In genomic region chr7:115116773-115117715, GRCh38 we compare ENCODE assay signal across 17 cellular contexts.
DNase-seq lines count a peak whose midpoint lies in the region; ATAC-seq, FAIRE-seq and TF ChIP-seq lines count a peak whose summit lies in the region.
"Had no signal": no experiment of that assay in that cellular context is flagged by ENCODE, and none has a peak within 500 bp of the region (broad histone marks: within the 10 kb centered on the region; RNA-seq: fewer than 3 reads in every experiment).

No MANE protein-coding gene starts in this region.

- no peak for DNase-seq in NCI-H187 (lab: John Stamatoyannopoulos, UW)
- no peak for DNase-seq in CD4-positive, alpha-beta T cell
- DNase-seq in DMS114 treated with DMSO at 0.1 percent for 48 hours (lab: John Stamatoyannopoulos, UW; ENCODE audit: unreplicated experiment), result no peak
- DNase-seq: activated CD4-positive, alpha-beta T cell treated with anti-CD3 and anti-CD28 coated beads for 4 hours; activated naive CD4-positive, alpha-beta T cell; anterior cingulate cortex; CD4-positive, CD25-positive, alpha-beta regulatory T cell; EL; lower lobe of right lung; PC-3 had no signal

- peak; percentile 72 for ATAC-seq in GM19395 (IDR thresholded peaks at IDR 0.05; ENCODE audit: unreplicated experiment)
- peak; percentile 53 for ATAC-seq in HG03558 (IDR thresholded peaks at IDR 0.05; ENCODE audit: extremely low read depth, unreplicated experiment)
- no peak for ATAC-seq in CD4-positive, alpha-beta T cell (ENCODE audit: poor library complexity)
- no peak; the same call in 2 of the 3 replicates for ATAC-seq in SK-N-SH treated with all-trans-retinoic acid at 6 μM for 48 hours
- ATAC-seq: PC-3 had no signal

- 0 out of 2 replicates have a peak overlapping the region, but pooled peaks have one; percentile 5 for H3K27ac ChIP-seq in 22Rv1
- no peak overlapping the region for H3K27ac ChIP-seq in CD4-positive, alpha-beta T cell (ENCODE audit: low read depth, low read length)
- H3K27ac ChIP-seq: lower lobe of right lung, prostate gland had no signal

- TF ChIP-seq CTCF in 22Rv1 (IDR thresholded peaks at IDR 0.05), result peak; percentile 11; the same call in 1 of the 2 replicates
- TF ChIP-seq CTCF in CD4-positive, alpha-beta T cell (IDR thresholded peaks at IDR 0.05), result no peak

- no peaks in the 10 kb centered on the region for H3K9me3 ChIP-seq in CD4-positive, alpha-beta T cell (ENCODE audit: control insufficient read depth, low read length)
- H3K9me3 ChIP-seq: lower lobe of right lung, prostate gland had no signal

- H3K27me3 ChIP-seq in CD4-positive, alpha-beta T cell (ENCODE audit: control insufficient read depth, insufficient read depth, low read length), result no peaks in the 10 kb centered on the region

- CTCF ChIA-PET in CD4-positive, alpha-beta T cell (lab: Charles Lee), result no interaction called here

- no peak overlapping the region for H3K4me3 Mint-ChIP-seq in CD4-positive, alpha-beta T cell
- H3K4me3 Mint-ChIP-seq: CD4-positive, CD25-positive, alpha-beta regulatory T cell; stimulated activated naive CD8-positive, alpha-beta T cell treated with anti-CD3 and anti-CD28 coated beads, Interleukin-15, Interleukin-2, amounts not matched to agents 100 ng/mL and 50 ng/mL, for 24 hours had no signal

- no peaks in the 10 kb centered on the region for H3K27me3 Mint-ChIP-seq in CD4-positive, alpha-beta T cell
- H3K27me3 Mint-ChIP-seq: stimulated activated naive CD8-positive, alpha-beta T cell treated with anti-CD3 and anti-CD28 coated beads, Interleukin-15, Interleukin-2, amounts not matched to agents 100 ng/mL and 50 ng/mL, for 24 hours had no signal

- POLR2A ChIA-PET in CD4-positive, alpha-beta T cell (lab: Charles Lee), result no interaction called here

- H3K4me1 Mint-ChIP-seq in CD4-positive, alpha-beta T cell (ENCODE audit: low read depth), result peaks cover under 1% of the 10 kb centered on the region

- H3K9me3 Mint-ChIP-seq in CD4-positive, alpha-beta T cell, result no peaks in the 10 kb centered on the region
- H3K9me3 Mint-ChIP-seq: CD4-positive, CD25-positive, alpha-beta regulatory T cell; stimulated activated naive CD8-positive, alpha-beta T cell treated with anti-CD3 and anti-CD28 coated beads, Interleukin-15, Interleukin-2, amounts not matched to agents 100 ng/mL and 50 ng/mL, for 24 hours had no signal

- H3K36me3 Mint-ChIP-seq in CD4-positive, alpha-beta T cell (ENCODE audit: low read depth), result no peaks in the 10 kb centered on the region
- H3K36me3 Mint-ChIP-seq: CD4-positive, CD25-positive, alpha-beta regulatory T cell had no signal

- intact Hi-C loops in CD4-positive, alpha-beta T cell (cut with DNase I, micrococcal nuclease), result no loop called here

- no peak overlapping the region for H3K27ac Mint-ChIP-seq in CD4-positive, alpha-beta T cell
- H3K27ac Mint-ChIP-seq: CD4-positive, CD25-positive, alpha-beta regulatory T cell; stimulated activated naive CD8-positive, alpha-beta T cell treated with anti-CD3 and anti-CD28 coated beads, Interleukin-15, Interleukin-2, amounts not matched to agents 100 ng/mL and 50 ng/mL, for 24 hours had no signal

- FAIRE-seq in islet of Langerhans (lab: Jason Lieb, UNC), result peak; percentile 68

TF ChIP-seq in SK-N-SH treated with all-trans-retinoic acid at 6 μM for 48 hours, 23 proteins besides CTCF, POLR2A, EP300 and RAD21:
- TF ChIP-seq ESRRG (CRISPR knock-in tag; IDR thresholded peaks at IDR 0.05), result no peak
- no peak for TF ChIP-seq ARNTL (CRISPR knock-in tag; IDR thresholded peaks at IDR 0.05; ENCODE audit: borderline replicate concordance, low read depth)
- no peak for TF ChIP-seq ISL1 (CRISPR knock-in tag; IDR thresholded peaks at IDR 0.05)
- TF ChIP-seq GLIS3 (CRISPR knock-in tag; IDR thresholded peaks at IDR 0.05), result no peak
- no peak for TF ChIP-seq ZNF70 (CRISPR knock-in tag; IDR thresholded peaks at IDR 0.05)
- TF ChIP-seq PATZ1 (CRISPR knock-in tag; IDR thresholded peaks at IDR 0.05; ENCODE audit: borderline replicate concordance), result no peak
- TF ChIP-seq ZNF8 (CRISPR knock-in tag; IDR thresholded peaks at IDR 0.05), result no peak
- TF ChIP-seq CSDC2 (CRISPR knock-in tag; IDR thresholded peaks at IDR 0.05), result no peak
- TF ChIP-seq ZC3H10 (CRISPR knock-in tag; IDR thresholded peaks at IDR 0.05), result no peak

Comparison
In these comparisons a context has a peak if more than half of its experiments do, and no peak if none do; other contexts are left out.
1. ATAC-seq: peak in GM19395 (single experiment) and HG03558 (single experiment); none in CD4-positive, alpha-beta T cell (single experiment) and SK-N-SH treated with all-trans-retinoic acid at 6 μM for 48 hours (single experiment).